Comparison of ENCODE assay signal across 1 cellular context in the genomic region with DNA sequence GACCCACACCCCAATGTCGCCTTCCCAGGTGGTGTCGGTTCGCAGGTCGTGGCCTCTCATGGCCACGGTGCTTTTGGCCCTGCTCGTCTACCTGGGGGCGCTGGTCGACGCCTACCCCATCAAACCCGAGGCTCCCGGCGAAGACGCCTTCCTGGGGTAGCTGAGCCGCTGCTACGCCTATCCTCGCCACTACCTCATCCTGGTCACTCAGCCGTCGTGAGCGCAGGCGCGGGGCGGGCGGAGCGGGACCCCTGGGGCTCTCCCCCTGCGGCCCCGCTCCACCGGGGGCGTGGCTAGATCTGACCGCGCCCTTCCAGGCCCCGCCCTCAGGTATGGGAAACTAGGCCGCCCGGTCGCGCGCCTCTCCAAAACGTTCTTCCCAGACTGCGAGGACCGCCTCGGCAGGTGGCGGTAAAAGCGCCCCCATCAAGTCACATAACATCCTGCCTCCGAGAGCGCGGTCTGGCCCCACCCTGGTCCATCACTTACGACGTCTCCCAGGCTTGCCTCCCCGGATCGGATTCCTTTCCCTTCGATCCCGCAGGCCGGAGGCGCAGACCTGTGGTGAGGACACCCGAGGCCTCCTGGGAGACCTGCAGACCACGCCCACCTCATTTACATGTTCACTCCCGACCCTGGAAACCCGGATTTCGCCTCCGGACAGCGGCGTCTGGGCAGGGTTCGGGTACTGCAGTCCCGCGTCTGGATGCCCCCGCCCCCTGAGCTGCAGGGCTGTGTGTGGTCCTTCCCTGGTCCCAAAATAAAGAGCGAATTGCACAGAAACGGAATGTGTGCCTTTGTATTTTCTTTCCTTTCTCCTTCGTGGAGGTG.
TF ChIP-seq lines count a peak whose summit lies in the region.

No MANE protein-coding gene starts in this region.

TF ChIP-seq in HCT116, 20 proteins besides CTCF, POLR2A, EP300 and RAD21 (continued from another document):
- TF ChIP-seq, protein P1, sequence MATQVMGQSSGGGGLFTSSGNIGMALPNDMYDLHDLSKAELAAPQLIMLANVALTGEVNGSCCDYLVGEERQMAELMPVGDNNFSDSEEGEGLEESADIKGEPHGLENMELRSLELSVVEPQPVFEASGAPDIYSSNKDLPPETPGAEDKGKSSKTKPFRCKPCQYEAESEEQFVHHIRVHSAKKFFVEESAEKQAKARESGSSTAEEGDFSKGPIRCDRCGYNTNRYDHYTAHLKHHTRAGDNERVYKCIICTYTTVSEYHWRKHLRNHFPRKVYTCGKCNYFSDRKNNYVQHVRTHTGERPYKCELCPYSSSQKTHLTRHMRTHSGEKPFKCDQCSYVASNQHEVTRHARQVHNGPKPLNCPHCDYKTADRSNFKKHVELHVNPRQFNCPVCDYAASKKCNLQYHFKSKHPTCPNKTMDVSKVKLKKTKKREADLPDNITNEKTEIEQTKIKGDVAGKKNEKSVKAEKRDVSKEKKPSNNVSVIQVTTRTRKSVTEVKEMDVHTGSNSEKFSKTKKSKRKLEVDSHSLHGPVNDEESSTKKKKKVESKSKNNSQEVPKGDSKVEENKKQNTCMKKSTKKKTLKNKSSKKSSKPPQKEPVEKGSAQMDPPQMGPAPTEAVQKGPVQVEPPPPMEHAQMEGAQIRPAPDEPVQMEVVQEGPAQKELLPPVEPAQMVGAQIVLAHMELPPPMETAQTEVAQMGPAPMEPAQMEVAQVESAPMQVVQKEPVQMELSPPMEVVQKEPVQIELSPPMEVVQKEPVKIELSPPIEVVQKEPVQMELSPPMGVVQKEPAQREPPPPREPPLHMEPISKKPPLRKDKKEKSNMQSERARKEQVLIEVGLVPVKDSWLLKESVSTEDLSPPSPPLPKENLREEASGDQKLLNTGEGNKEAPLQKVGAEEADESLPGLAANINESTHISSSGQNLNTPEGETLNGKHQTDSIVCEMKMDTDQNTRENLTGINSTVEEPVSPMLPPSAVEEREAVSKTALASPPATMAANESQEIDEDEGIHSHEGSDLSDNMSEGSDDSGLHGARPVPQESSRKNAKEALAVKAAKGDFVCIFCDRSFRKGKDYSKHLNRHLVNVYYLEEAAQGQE (IDR thresholded peaks at IDR 0.05; ENCODE audit: low read depth): no peak
